ENCODE assay signal across 20 cellular contexts in genomic region chr2:45732436-45732835, GRCh38.
DNase-seq lines count a peak whose midpoint lies in the region; ATAC-seq, FAIRE-seq and TF ChIP-seq lines count a peak whose summit lies in the region.
"Had no signal": no experiment of that assay in that cellular context is flagged by ENCODE, and none has a peak within 500 bp of the region (broad histone marks: within the 10 kb centered on the region; RNA-seq: fewer than 3 reads in every experiment).

No MANE protein-coding gene starts in this region.

- H3K27ac ChIP-seq in BLaER1 (peak overlapping the region; percentile 84), OCI-LY1 (ENCODE audit: low read depth, low read length, poor library complexity, severe bottlenecking) (peak overlapping the region; percentile 100), K562 (ENCODE audit: extremely low read depth, low read depth, low read length) (no peak overlapping the region), neural progenitor cell (no peak overlapping the region)

- POLR2A ChIA-PET in K562 (lab: Yijun Ruan, JAX), result interaction anchor here (0.5 kb wide), 1 partner anchor 310 kb away, joined by 4 read pairs; no protein-coding TSS in a partner anchor

- H3K9me1 ChIP-seq in K562 (ENCODE audit: control insufficient read depth, insufficient read depth, low read length), result no peaks in the 10 kb centered on the region

- H4K20me1 ChIP-seq in BLaER1 (peaks cover 29% of the 10 kb centered on the region), OCI-LY1 (ENCODE audit: insufficient read depth, low read length) (no peaks in the 10 kb centered on the region), K562 (replicated peaks; ENCODE audit: control insufficient read depth, insufficient read depth, low read length) (no peaks in the 10 kb centered on the region), neural progenitor cell (ENCODE audit: low read depth) (no peaks in the 10 kb centered on the region)

- no peaks in the 10 kb centered on the region for H3K27me3 ChIP-seq in BLaER1
- H3K27me3 ChIP-seq in OCI-LY1 (ENCODE audit: insufficient read depth, low read length), result no peaks in the 10 kb centered on the region
- H3K27me3 ChIP-seq in K562 (ENCODE audit: control insufficient read depth in 2 of 2, insufficient read depth in 2 of 2, low read length in 2 of 2), result peaks cover 24 to 59% of the 10 kb centered on the region in 2 experiments; a peak in 4 of 5 replicates
- no peaks in the 10 kb centered on the region for H3K27me3 ChIP-seq in neural progenitor cell
- no peaks in the 10 kb centered on the region for H3K27me3 ChIP-seq in HAP-1 (ENCODE audit: low read depth)

- H3K36me3 ChIP-seq in BLaER1, result peaks cover 12% of the 10 kb centered on the region
- peaks cover 6% of the 10 kb centered on the region for H3K36me3 ChIP-seq in OCI-LY1 (ENCODE audit: insufficient read depth, low read length)
- H3K36me3 ChIP-seq in K562 (ENCODE audit: control insufficient read depth, insufficient read depth, low read length), result no peaks in the 10 kb centered on the region
- H3K36me3 ChIP-seq in neural progenitor cell, result no peaks in the 10 kb centered on the region
- H3K36me3 ChIP-seq in HAP-1 (replicated peaks), result no peaks in the 10 kb centered on the region

- H3K9me3 Mint-ChIP-seq in neural progenitor cell, result no peaks in the 10 kb centered on the region
- H3K9me3 Mint-ChIP-seq: CD4-positive, alpha-beta T cell; CD8-positive, alpha-beta memory T cell; GM23338; H9; HFFc6 had no signal

- in situ Hi-C loops in K562 (cut with MboI), result no loop called here
- in situ Hi-C loops in HAP-1 (cut with MboI; ENCODE audit: low sequenced_read_pairs), result no loop called here

- no peak for TF ChIP-seq EP300 in K562 (IDR thresholded peaks at IDR 0.05; ENCODE audit: low read length)

- H3K9me3 ChIP-seq in BLaER1, result no peaks in the 10 kb centered on the region
- no peaks in the 10 kb centered on the region for H3K9me3 ChIP-seq in OCI-LY1 (ENCODE audit: low read length)
- no peaks in the 10 kb centered on the region for H3K9me3 ChIP-seq in K562 (replicated peaks; ENCODE audit: control insufficient read depth, insufficient read depth, low read depth, low read length)
- no peaks in the 10 kb centered on the region for H3K9me3 ChIP-seq in neural progenitor cell (ENCODE audit: low read depth)
- H3K9me3 ChIP-seq in HAP-1, result no peaks in the 10 kb centered on the region

- FAIRE-seq in K562 (lab: Jason Lieb, UNC), result no peak
- FAIRE-seq: D721Med, GM12878, GM19239 had no signal

- no peaks in the 10 kb centered on the region for H3K36me3 Mint-ChIP-seq in neural progenitor cell

- peak overlapping the region; percentile 92 for H3K4me2 ChIP-seq in BLaER1
- H3K4me2 ChIP-seq in OCI-LY1 (ENCODE audit: low read length), result peak overlapping the region; percentile 12
- H3K4me2 ChIP-seq in K562 (ENCODE audit: insufficient read depth, low read length), result no peak overlapping the region
- H3K4me2 ChIP-seq in neural progenitor cell, result no peak overlapping the region
- H3K4me2 ChIP-seq: GM23338 had no signal

- peaks cover 4% of the 10 kb centered on the region for H3K4me1 Mint-ChIP-seq in neural progenitor cell

- DNase-seq in K562 (ENCODE audit: extremely low read depth in 1 of 4, low spot score in 3 of 4) (no peak), neural progenitor cell (ENCODE audit: low spot score) (no peak), HAP-1 (ENCODE audit: low spot score in 2 of 2) (no peak)
- DNase-seq: 8988T; CD4-positive, alpha-beta T cell; CD8-positive, alpha-beta memory T cell; DMS 273 treated with DMSO at 0.1 percent for 48 hours; DMS79; EL; GDM1; H9; HFFc6 had no signal

- H3K9ac ChIP-seq in BLaER1, result peak overlapping the region; percentile 57; the same call in 1 of the 2 replicates
- H3K9ac ChIP-seq in OCI-LY1 (ENCODE audit: low read length), result no peak overlapping the region
- no peak overlapping the region for H3K9ac ChIP-seq in K562 (ENCODE audit: insufficient read depth in 1 of 2, low read depth in 2 of 2, low read length in 2 of 2)
- no peak overlapping the region for H3K9ac ChIP-seq in neural progenitor cell

- ATAC-seq in K562 (no peak), HG02610 (IDR thresholded peaks at IDR 0.05; ENCODE audit: unreplicated experiment) (no peak)
- ATAC-seq: GM12878, GM23338 had no signal

- CTCF ChIA-PET in K562 (lab: Yijun Ruan, JAX; ENCODE audit: low intra/inter-chr PET ratio), result no interaction called here

- H3K9me2 ChIP-seq in OCI-LY1 (ENCODE audit: low read depth, low read length), result no peaks in the 10 kb centered on the region

- BruUV-seq in K562 (replicated peaks; lab: Mats Ljungman, UMichigan), result no TSS peak

- no peak overlapping the region for H3K27ac Mint-ChIP-seq in neural progenitor cell
- H3K27ac Mint-ChIP-seq: CD14-positive monocyte; CD4-positive, alpha-beta T cell; CD8-positive, alpha-beta memory T cell; GM23338; H9; HFFc6 had no signal

- H2AFZ ChIP-seq in OCI-LY1 (ENCODE audit: low read length), result no peak overlapping the region
- no peak overlapping the region for H2AFZ ChIP-seq in K562 (ENCODE audit: low read depth, low read length)
- H2AFZ ChIP-seq in neural progenitor cell (replicated peaks), result no peak overlapping the region
- H2AFZ ChIP-seq: GM23338 had no signal

- TF ChIP-seq RAD21 in K562 (CRISPR knock-in tag; conservative IDR thresholded peaks at IDR 0.05 in 1 of 2, IDR thresholded peaks at IDR 0.05 in 1 of 2), result no peak

- no peak overlapping the region for H3K4me3 Mint-ChIP-seq in neural progenitor cell
- H3K4me3 Mint-ChIP-seq: CD14-positive monocyte; CD4-positive, alpha-beta T cell; CD8-positive, alpha-beta memory T cell; GM23338; H9; HFFc6 had no signal

- H3K79me2 ChIP-seq in OCI-LY1 (ENCODE audit: insufficient read depth, low read length) (no peaks in the 10 kb centered on the region; the same call in 1 of the 2 replicates), K562 (ENCODE audit: control insufficient read depth, insufficient read depth, low read length) (no peaks in the 10 kb centered on the region), neural progenitor cell (ENCODE audit: low read depth) (no peaks in the 10 kb centered on the region)

- TF ChIP-seq CTCF in OCI-LY1 (IDR thresholded peaks at IDR 0.05; ENCODE audit: low read length), result no peak
- no peak for TF ChIP-seq CTCF in K562 (IDR thresholded peaks at IDR 0.05 in 2 of 3, conservative IDR thresholded peaks at IDR 0.05 in 1 of 3; ENCODE audit: insufficient read depth in 2 of 3, low read depth in 1 of 3, low read length in 3 of 3)
- no peak for TF ChIP-seq CTCF in neural progenitor cell (IDR thresholded peaks at IDR 0.05)

- intact Hi-C loops in K562 (cut with micrococcal nuclease), result no loop called here

- no peak for TF ChIP-seq POLR2A in K562 (conservative IDR thresholded peaks at IDR 0.05)

- peak overlapping the region; percentile 30; the same call in 1 of the 2 replicates for H3K4me3 ChIP-seq in BLaER1
- no peak overlapping the region for H3K4me3 ChIP-seq in OCI-LY1 (ENCODE audit: low read depth, low read length, poor library complexity, severe bottlenecking)
- H3K4me3 ChIP-seq in K562, result no peak overlapping the region
- no peak overlapping the region for H3K4me3 ChIP-seq in neural progenitor cell
- no peak overlapping the region for H3K4me3 ChIP-seq in HAP-1
- H3K4me3 ChIP-seq: GM12878, GM23338 had no signal

- H3K4me1 ChIP-seq in BLaER1 (peaks cover 99% of the 10 kb centered on the region), OCI-LY1 (ENCODE audit: insufficient read depth, low read length, severe bottlenecking) (peaks cover 89% of the 10 kb centered on the region), K562 (replicated peaks in 1 of 2; ENCODE audit: control insufficient read depth in 2 of 2, insufficient read depth in 2 of 2, low read length in 2 of 2) (no peaks in the 10 kb centered on the region; a peak in 1 of 5 replicates), neural progenitor cell (no peaks in the 10 kb centered on the region), HAP-1 (no peaks in the 10 kb centered on the region)

- peaks cover 16% of the 10 kb centered on the region; the same call in 1 of the 2 replicates for H3F3A ChIP-seq in OCI-LY1 (ENCODE audit: insufficient read depth, low read length)
- H3F3A ChIP-seq in neural progenitor cell (ENCODE audit: low read depth), result no peaks in the 10 kb centered on the region

- 3% methylated on average over 2 of the region's 2 CpGs for WGBS in K562 (ENCODE audit: insufficient coverage, low coverage, missing lambda C conversion rate)

- peaks cover 7% of the 10 kb centered on the region for H3K27me3 Mint-ChIP-seq in neural progenitor cell (ENCODE audit: insufficient read depth, low read depth)
- H3K27me3 Mint-ChIP-seq: CD4-positive, alpha-beta T cell; CD8-positive, alpha-beta memory T cell had no signal

TF ChIP-seq in K562, 482 proteins besides CTCF, POLR2A, EP300 and RAD21:
- TF ChIP-seq ZFP36 (IDR thresholded peaks at IDR 0.05; ENCODE audit: low read depth, low read length, partially characterized antibody), result peak; percentile 72
- TF ChIP-seq ZNF507 (tag; conservative IDR thresholded peaks at IDR 0.05), result no peak
- TF ChIP-seq BDP1 (IDR thresholded peaks at IDR 0.05; ENCODE audit: insufficient read depth, insufficient read length), result no peak
- TF ChIP-seq YBX1 (IDR thresholded peaks at IDR 0.05), result no peak
- no peak for TF ChIP-seq SIN3B (IDR thresholded peaks at IDR 0.05; ENCODE audit: low read depth)
- no peak for TF ChIP-seq HNRNPH1 (optimal IDR thresholded peaks at IDR 0.05; ENCODE audit: low read depth, low read length)

Comparison
In these comparisons a context has a peak if more than half of its experiments do, and no peak if none do; other contexts are left out.
1. H3K27ac ChIP-seq: peak in BLaER1 (single experiment) and OCI-LY1 (single experiment); none in K562 (single experiment) and neural progenitor cell (single experiment).
2. H3K4me2 ChIP-seq: peak in BLaER1 (single experiment) and OCI-LY1 (single experiment); none in K562 (single experiment) and neural progenitor cell (single experiment).